1 cellular context compared by ENCODE assay signal in the genomic region with DNA sequence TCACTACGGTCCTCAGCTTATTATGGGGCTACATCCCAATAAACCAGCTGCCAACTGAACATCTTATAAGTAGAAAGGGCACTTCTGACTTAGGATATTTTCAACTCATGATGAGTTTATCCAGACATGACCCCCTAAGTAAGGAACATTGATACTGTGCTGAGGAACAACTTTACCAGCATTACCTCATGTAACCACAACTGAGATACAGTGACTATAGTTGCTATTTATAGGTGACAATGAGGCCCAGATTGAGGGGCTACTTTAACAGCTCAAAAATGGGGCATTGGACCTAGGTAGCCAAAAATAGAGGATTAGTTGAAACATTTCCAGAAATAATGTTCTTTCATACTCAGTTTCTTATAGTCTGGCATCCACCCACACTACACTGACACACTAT.
TF ChIP-seq lines count a peak whose summit lies in the region.

No MANE protein-coding gene starts in this region.

TF ChIP-seq in GM12878, 131 proteins besides CTCF, POLR2A, EP300 and RAD21 (continued from another document):
- peak; percentile 83 for TF ChIP-seq TCF7 (IDR thresholded peaks at IDR 0.05; ENCODE audit: borderline replicate concordance)
- no peak for TF ChIP-seq NR2C1 (IDR thresholded peaks at IDR 0.05)
- peak in 1 of 2 experiments; percentile 58; a peak in 1 of 4 replicates for TF ChIP-seq CEBPB (IDR thresholded peaks at IDR 0.05; ENCODE audit: borderline replicate concordance in 1 of 2, low read depth in 2 of 2, low read length in 2 of 2)
- 0 out of 2 replicates have a peak, but pooled peaks have one; percentile 23 for TF ChIP-seq CREB1 (IDR thresholded peaks at IDR 0.05; ENCODE audit: low read depth)
- no peak for TF ChIP-seq RB1 (IDR thresholded peaks at IDR 0.05; ENCODE audit: borderline replicate concordance)
- TF ChIP-seq, protein P1, sequence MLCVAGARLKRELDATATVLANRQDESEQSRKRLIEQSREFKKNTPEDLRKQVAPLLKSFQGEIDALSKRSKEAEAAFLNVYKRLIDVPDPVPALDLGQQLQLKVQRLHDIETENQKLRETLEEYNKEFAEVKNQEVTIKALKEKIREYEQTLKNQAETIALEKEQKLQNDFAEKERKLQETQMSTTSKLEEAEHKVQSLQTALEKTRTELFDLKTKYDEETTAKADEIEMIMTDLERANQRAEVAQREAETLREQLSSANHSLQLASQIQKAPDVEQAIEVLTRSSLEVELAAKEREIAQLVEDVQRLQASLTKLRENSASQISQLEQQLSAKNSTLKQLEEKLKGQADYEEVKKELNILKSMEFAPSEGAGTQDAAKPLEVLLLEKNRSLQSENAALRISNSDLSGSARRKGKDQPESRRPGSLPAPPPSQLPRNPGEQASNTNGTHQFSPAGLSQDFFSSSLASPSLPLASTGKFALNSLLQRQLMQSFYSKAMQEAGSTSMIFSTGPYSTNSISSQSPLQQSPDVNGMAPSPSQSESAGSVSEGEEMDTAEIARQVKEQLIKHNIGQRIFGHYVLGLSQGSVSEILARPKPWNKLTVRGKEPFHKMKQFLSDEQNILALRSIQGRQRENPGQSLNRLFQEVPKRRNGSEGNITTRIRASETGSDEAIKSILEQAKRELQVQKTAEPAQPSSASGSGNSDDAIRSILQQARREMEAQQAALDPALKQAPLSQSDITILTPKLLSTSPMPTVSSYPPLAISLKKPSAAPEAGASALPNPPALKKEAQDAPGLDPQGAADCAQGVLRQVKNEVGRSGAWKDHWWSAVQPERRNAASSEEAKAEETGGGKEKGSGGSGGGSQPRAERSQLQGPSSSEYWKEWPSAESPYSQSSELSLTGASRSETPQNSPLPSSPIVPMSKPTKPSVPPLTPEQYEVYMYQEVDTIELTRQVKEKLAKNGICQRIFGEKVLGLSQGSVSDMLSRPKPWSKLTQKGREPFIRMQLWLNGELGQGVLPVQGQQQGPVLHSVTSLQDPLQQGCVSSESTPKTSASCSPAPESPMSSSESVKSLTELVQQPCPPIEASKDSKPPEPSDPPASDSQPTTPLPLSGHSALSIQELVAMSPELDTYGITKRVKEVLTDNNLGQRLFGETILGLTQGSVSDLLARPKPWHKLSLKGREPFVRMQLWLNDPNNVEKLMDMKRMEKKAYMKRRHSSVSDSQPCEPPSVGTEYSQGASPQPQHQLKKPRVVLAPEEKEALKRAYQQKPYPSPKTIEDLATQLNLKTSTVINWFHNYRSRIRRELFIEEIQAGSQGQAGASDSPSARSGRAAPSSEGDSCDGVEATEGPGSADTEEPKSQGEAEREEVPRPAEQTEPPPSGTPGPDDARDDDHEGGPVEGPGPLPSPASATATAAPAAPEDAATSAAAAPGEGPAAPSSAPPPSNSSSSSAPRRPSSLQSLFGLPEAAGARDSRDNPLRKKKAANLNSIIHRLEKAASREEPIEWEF (IDR thresholded peaks at IDR 0.05; ENCODE audit: insufficient replicate concordance, low read depth, low read length): no peak
- no peak for TF ChIP-seq STAT3 (IDR thresholded peaks at IDR 0.05; ENCODE audit: low read depth, low read length)
- no peak for TF ChIP-seq POLR2AphosphoS5 (IDR thresholded peaks at IDR 0.05; ENCODE audit: low read length)
- peak; percentile 79 for TF ChIP-seq JUNB (IDR thresholded peaks at IDR 0.05)
- TF ChIP-seq ATF7 (IDR thresholded peaks at IDR 0.05; ENCODE audit: low read depth): peak; percentile 82
- no peak for TF ChIP-seq LARP7 (IDR thresholded peaks at IDR 0.05)
- TF ChIP-seq CREM (IDR thresholded peaks at IDR 0.05; ENCODE audit: low read depth): peak; percentile 67; the same call in 1 of the 2 replicates
- TF ChIP-seq BHLHE40 (IDR thresholded peaks at IDR 0.05; ENCODE audit: borderline replicate concordance in 1 of 2, low read depth in 2 of 2, low read length in 1 of 2): no peak
- TF ChIP-seq NFXL1 (IDR thresholded peaks at IDR 0.05; ENCODE audit: borderline replicate concordance): no peak
- peak; percentile 81 for TF ChIP-seq CBFB (IDR thresholded peaks at IDR 0.05; ENCODE audit: low read depth)
